In genomic region chr6:136290406-136291010, GRCh38 we compare ENCODE assay signal across 1 cellular context.
A peak's percentile ranks its signal among the peaks of the same experiment; 100 is the strongest.
TF ChIP-seq lines count a peak whose summit lies in the region.

No MANE protein-coding gene starts in this region.

TF ChIP-seq in HepG2, 621 proteins besides CTCF, POLR2A, EP300 and RAD21 (continued from another document and continues in another):
- TF ChIP-seq, protein P1, sequence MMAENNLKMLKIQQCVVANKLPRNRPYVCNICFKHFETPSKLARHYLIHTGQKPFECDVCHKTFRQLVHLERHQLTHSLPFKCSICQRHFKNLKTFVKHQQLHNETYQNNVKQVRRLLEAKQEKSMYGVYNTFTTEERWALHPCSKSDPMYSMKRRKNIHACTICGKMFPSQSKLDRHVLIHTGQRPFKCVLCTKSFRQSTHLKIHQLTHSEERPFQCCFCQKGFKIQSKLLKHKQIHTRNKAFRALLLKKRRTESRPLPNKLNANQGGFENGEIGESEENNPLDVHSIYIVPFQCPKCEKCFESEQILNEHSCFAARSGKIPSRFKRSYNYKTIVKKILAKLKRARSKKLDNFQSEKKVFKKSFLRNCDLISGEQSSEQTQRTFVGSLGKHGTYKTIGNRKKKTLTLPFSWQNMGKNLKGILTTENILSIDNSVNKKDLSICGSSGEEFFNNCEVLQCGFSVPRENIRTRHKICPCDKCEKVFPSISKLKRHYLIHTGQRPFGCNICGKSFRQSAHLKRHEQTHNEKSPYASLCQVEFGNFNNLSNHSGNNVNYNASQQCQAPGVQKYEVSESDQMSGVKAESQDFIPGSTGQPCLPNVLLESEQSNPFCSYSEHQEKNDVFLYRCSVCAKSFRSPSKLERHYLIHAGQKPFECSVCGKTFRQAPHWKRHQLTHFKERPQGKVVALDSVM (CRISPR knock-in tag; IDR thresholded peaks at IDR 0.05), result 0 out of 2 replicates have a peak, but pooled peaks have one; percentile 42
- TF ChIP-seq ZNF142 (CRISPR knock-in tag; IDR thresholded peaks at IDR 0.05), result 0 out of 2 replicates have a peak, but pooled peaks have one; percentile 10
- no peak for TF ChIP-seq PCBP1 (IDR thresholded peaks at IDR 0.05; ENCODE audit: borderline replicate concordance, low read depth, low read length)
- TF ChIP-seq ZNF30 (CRISPR knock-in tag; IDR thresholded peaks at IDR 0.05), result peak; percentile 45; the same call in 1 of the 2 replicates
- no peak for TF ChIP-seq RCOR2 (CRISPR knock-in tag; IDR thresholded peaks at IDR 0.05)
- no peak for TF ChIP-seq ZNF260 (CRISPR knock-in tag; IDR thresholded peaks at IDR 0.05; ENCODE audit: borderline replicate concordance, low read depth)
- peak; percentile 4; the same call in 1 of the 2 replicates for TF ChIP-seq ZNF317 (CRISPR knock-in tag; IDR thresholded peaks at IDR 0.05)
- TF ChIP-seq ZFAT (CRISPR knock-in tag; conservative IDR thresholded peaks at IDR 0.05), result 0 out of 2 replicates have a peak, but pooled peaks have one; percentile 66
- no peak for TF ChIP-seq ZEB1 (IDR thresholded peaks at IDR 0.05; ENCODE audit: insufficient replicate concordance, low read depth)
- peak; percentile 17; the same call in 1 of the 2 replicates for TF ChIP-seq ZSCAN12 (CRISPR knock-in tag; IDR thresholded peaks at IDR 0.05)
- TF ChIP-seq ZBTB42 (CRISPR knock-in tag; IDR thresholded peaks at IDR 0.05), result no peak
- TF ChIP-seq ZNF772 (CRISPR knock-in tag; IDR thresholded peaks at IDR 0.05), result 0 out of 2 replicates have a peak, but pooled peaks have one; percentile 20
- no peak for TF ChIP-seq NCOA5 (CRISPR knock-in tag; IDR thresholded peaks at IDR 0.05)
- TF ChIP-seq TMF1 (CRISPR knock-in tag; IDR thresholded peaks at IDR 0.05; ENCODE audit: low read depth), result 0 out of 2 replicates have a peak, but pooled peaks have one; percentile 2
- no peak for TF ChIP-seq RFX1 (IDR thresholded peaks at IDR 0.05)
- TF ChIP-seq, protein P2, sequence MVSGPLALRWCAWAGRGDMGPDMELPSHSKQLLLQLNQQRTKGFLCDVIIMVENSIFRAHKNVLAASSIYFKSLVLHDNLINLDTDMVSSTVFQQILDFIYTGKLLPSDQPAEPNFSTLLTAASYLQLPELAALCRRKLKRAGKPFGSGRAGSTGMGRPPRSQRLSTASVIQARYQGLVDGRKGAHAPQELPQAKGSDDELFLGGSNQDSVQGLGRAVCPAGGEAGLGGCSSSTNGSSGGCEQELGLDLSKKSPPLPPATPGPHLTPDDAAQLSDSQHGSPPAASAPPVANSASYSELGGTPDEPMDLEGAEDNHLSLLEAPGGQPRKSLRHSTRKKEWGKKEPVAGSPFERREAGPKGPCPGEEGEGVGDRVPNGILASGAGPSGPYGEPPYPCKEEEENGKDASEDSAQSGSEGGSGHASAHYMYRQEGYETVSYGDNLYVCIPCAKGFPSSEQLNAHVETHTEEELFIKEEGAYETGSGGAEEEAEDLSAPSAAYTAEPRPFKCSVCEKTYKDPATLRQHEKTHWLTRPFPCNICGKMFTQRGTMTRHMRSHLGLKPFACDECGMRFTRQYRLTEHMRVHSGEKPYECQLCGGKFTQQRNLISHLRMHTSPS (CRISPR knock-in tag; IDR thresholded peaks at IDR 0.05; ENCODE audit: low read depth), result peak; percentile 33; the same call in 1 of the 2 replicates
- peak; percentile 45; the same call in 1 of the 2 replicates for TF ChIP-seq NFKB2 (CRISPR knock-in tag; IDR thresholded peaks at IDR 0.05; ENCODE audit: borderline replicate concordance)
- no peak for TF ChIP-seq CBX5 (CRISPR knock-in tag; IDR thresholded peaks at IDR 0.05; ENCODE audit: borderline replicate concordance)
- TF ChIP-seq GFI1 (CRISPR knock-in tag; IDR thresholded peaks at IDR 0.05; ENCODE audit: borderline replicate concordance), result no peak
- TF ChIP-seq ZNF138 (CRISPR knock-in tag; IDR thresholded peaks at IDR 0.05; ENCODE audit: low read depth), result peak; percentile 85
- 0 out of 2 replicates have a peak, but pooled peaks have one; percentile 33 for TF ChIP-seq SAFB2 (CRISPR knock-in tag; IDR thresholded peaks at IDR 0.05; ENCODE audit: borderline replicate concordance, low read depth)
- TF ChIP-seq XBP1 (CRISPR knock-in tag; IDR thresholded peaks at IDR 0.05), result 0 out of 2 replicates have a peak, but pooled peaks have one; percentile 15
- TF ChIP-seq, protein P3, sequence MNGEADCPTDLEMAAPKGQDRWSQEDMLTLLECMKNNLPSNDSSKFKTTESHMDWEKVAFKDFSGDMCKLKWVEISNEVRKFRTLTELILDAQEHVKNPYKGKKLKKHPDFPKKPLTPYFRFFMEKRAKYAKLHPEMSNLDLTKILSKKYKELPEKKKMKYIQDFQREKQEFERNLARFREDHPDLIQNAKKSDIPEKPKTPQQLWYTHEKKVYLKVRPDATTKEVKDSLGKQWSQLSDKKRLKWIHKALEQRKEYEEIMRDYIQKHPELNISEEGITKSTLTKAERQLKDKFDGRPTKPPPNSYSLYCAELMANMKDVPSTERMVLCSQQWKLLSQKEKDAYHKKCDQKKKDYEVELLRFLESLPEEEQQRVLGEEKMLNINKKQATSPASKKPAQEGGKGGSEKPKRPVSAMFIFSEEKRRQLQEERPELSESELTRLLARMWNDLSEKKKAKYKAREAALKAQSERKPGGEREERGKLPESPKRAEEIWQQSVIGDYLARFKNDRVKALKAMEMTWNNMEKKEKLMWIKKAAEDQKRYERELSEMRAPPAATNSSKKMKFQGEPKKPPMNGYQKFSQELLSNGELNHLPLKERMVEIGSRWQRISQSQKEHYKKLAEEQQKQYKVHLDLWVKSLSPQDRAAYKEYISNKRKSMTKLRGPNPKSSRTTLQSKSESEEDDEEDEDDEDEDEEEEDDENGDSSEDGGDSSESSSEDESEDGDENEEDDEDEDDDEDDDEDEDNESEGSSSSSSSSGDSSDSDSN (CRISPR knock-in tag; IDR thresholded peaks at IDR 0.05), result peak; percentile 65
- TF ChIP-seq EED (CRISPR knock-in tag; IDR thresholded peaks at IDR 0.05), result 0 out of 2 replicates have a peak, but pooled peaks have one; percentile 1
- TF ChIP-seq ZNF44 (CRISPR knock-in tag; IDR thresholded peaks at IDR 0.05), result no peak
- TF ChIP-seq POGZ (CRISPR knock-in tag; IDR thresholded peaks at IDR 0.05), result no peak
- TF ChIP-seq YEATS2 (CRISPR knock-in tag; IDR thresholded peaks at IDR 0.05; ENCODE audit: borderline replicate concordance), result no peak
- TF ChIP-seq HNF4G (IDR thresholded peaks at IDR 0.05; ENCODE audit: borderline replicate concordance, low read depth, low read length), result no peak
- TF ChIP-seq HNF4G (CRISPR knock-in tag; IDR thresholded peaks at IDR 0.05; ENCODE audit: borderline replicate concordance, low read depth), result 0 out of 2 replicates have a peak, but pooled peaks have one; percentile 11
- no peak for TF ChIP-seq ZNF567 (CRISPR knock-in tag; IDR thresholded peaks at IDR 0.05; ENCODE audit: borderline replicate concordance)
- TF ChIP-seq, protein P4, sequence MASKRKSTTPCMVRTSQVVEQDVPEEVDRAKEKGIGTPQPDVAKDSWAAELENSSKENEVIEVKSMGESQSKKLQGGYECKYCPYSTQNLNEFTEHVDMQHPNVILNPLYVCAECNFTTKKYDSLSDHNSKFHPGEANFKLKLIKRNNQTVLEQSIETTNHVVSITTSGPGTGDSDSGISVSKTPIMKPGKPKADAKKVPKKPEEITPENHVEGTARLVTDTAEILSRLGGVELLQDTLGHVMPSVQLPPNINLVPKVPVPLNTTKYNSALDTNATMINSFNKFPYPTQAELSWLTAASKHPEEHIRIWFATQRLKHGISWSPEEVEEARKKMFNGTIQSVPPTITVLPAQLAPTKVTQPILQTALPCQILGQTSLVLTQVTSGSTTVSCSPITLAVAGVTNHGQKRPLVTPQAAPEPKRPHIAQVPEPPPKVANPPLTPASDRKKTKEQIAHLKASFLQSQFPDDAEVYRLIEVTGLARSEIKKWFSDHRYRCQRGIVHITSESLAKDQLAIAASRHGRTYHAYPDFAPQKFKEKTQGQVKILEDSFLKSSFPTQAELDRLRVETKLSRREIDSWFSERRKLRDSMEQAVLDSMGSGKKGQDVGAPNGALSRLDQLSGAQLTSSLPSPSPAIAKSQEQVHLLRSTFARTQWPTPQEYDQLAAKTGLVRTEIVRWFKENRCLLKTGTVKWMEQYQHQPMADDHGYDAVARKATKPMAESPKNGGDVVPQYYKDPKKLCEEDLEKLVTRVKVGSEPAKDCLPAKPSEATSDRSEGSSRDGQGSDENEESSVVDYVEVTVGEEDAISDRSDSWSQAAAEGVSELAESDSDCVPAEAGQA (IDR thresholded peaks at IDR 0.05; ENCODE audit: low read depth), result no peak; the same call in 1 of the 2 replicates
- TF ChIP-seq, protein P4 (CRISPR knock-in tag; IDR thresholded peaks at IDR 0.05; ENCODE audit: borderline replicate concordance), result 0 out of 2 replicates have a peak, but pooled peaks have one; percentile 78
- 0 out of 2 replicates have a peak, but pooled peaks have one; percentile 0 for TF ChIP-seq NCOA1 (CRISPR knock-in tag; IDR thresholded peaks at IDR 0.05)
- no peak; the same call in 1 of the 2 replicates for TF ChIP-seq CEBPG (CRISPR knock-in tag; IDR thresholded peaks at IDR 0.05)
- TF ChIP-seq THRA (CRISPR knock-in tag; IDR thresholded peaks at IDR 0.05; ENCODE audit: borderline replicate concordance), result no peak
- 0 out of 2 replicates have a peak, but pooled peaks have one; percentile 70 for TF ChIP-seq ZNF879 (CRISPR knock-in tag; IDR thresholded peaks at IDR 0.05)
